ENCODE assay signal across 9 cellular contexts in the genomic region with DNA sequence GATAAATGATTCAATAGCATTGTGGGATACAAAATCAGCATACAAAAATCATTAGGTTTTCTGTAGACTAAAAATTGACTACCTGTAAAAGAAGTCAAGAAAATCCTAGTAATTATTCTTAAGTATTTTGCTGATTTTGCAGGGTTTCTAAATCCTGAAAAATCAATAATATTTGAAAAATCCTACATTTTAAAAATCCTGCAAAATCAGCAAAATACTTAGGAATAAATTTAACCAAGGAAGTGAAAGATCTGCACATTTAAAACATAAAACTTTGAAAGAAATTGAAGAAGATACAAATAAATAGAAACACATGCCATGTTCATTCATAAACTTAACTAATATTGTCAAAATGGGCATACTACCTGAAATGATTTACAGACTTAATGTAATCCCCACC.
"Had no signal": no experiment of that assay in that cellular context is flagged by ENCODE, and none has a peak within 500 bp of the region (broad histone marks: within the 10 kb centered on the region; RNA-seq: fewer than 3 reads in every experiment).

No MANE protein-coding gene starts in this region.

- H3K9ac ChIP-seq: KMS-11 had no signal

- ATAC-seq: GM23338 had no signal

- H2AFZ ChIP-seq: GM23338 had no signal

- FAIRE-seq: H1, H54, HTR-8/SVneo had no signal

- H3K27ac ChIP-seq: KMS-11 had no signal

- H3K4me2 ChIP-seq: GM23338, KMS-11 had no signal

- H3K27ac Mint-ChIP-seq: GM23338, H9 had no signal

- H3K9me3 Mint-ChIP-seq: GM23338, H9 had no signal

- DNase-seq: H9, HCEC 1CT, Karpas-422, KBM-7 had no signal

- H3K4me3 ChIP-seq: GM23338 had no signal

- H3K4me3 Mint-ChIP-seq: GM23338, H9 had no signal
